In genomic region chr10:12543589-12543988, GRCh38 we compare ENCODE assay signal across 31 cellular contexts.
"Had no signal": no experiment of that assay in that cellular context is flagged by ENCODE, and none has a peak within 500 bp of the region (broad histone marks: within the 10 kb centered on the region; RNA-seq: fewer than 3 reads in every experiment).

No MANE protein-coding gene starts in this region.

- H3K4me3 Mint-ChIP-seq: activated CD4-positive, alpha-beta T cell treated with anti-CD3 and anti-CD28 coated beads, Interleukin-2, amount 10 ng/mL, durations not matched to agents 24 days and 14 days; activated CD8-positive, alpha-beta T cell treated with anti-CD3 and anti-CD28 coated beads for 36 hours; activated naive CD8-positive, alpha-beta T cell treated with anti-CD3 and anti-CD28 coated beads for 36 hours; activated T-cell treated with anti-CD3 and anti-CD28 coated beads, Interleukin-2, amount 50 U/mL, for 72 hours; activated T-helper 17 cell treated with anti-CD3 and anti-CD28 coated beads, Interleukin-2, amount 50 U/mL, for 72 hours; central memory CD8-positive, alpha-beta T cell had no signal

- H3K4me2 ChIP-seq: PC-9 had no signal

- H3K27ac ChIP-seq: brain microvascular endothelial cell, PC-9, RWPE1, WERI-Rb-1 had no signal

- H3K27me3 ChIP-seq: brain microvascular endothelial cell had no signal

- H3K4me3 ChIP-seq: PC-9 had no signal

- DNase-seq: activated CD4-positive, alpha-beta T cell treated with anti-CD3 and anti-CD28 coated beads, Interleukin-2, amount 10 ng/mL, durations not matched to agents 24 days and 14 days; activated CD4-positive, alpha-beta T cell treated with anti-CD3 and anti-CD28 coated beads, Interleukin-2, amount 50 U/mL, for 4 hours; activated CD8-positive, alpha-beta T cell treated with anti-CD3 and anti-CD28 coated beads for 36 hours; activated effector memory CD4-positive, alpha-beta T cell treated with anti-CD3 and anti-CD28 coated beads, Interleukin-2, amount 50 U/mL, for 16 hours; activated naive CD4-positive, alpha-beta T cell; activated naive CD4-positive, alpha-beta T cell treated with anti-CD3 and anti-CD28 coated beads, Interleukin-2, amount 50 U/mL, for 16 hours; activated naive CD8-positive, alpha-beta T cell treated with anti-CD3 and anti-CD28 coated beads for 36 hours; activated T-cell treated with anti-CD3 and anti-CD28 coated beads, Interleukin-2, amount 50 U/mL, for 1 hour; activated T-cell treated with anti-CD3 and anti-CD28 coated beads, Interleukin-2, amount 50 U/mL, for 72 hours; amniotic stem cell; aorta; brain microvascular endothelial cell; NCI-H1105; NCI-H1436; NCI-H1694; NCI-H2029; NCI-H2107; NCI-H2171; NCI-H510A; NCI-H526; NCI-H748 treated with DMSO at 0.1 percent for 48 hours; NK-92 treated with Interleukin-12 subunit alpha and Interleukin-12 subunit beta, amount 100 ng/mL, for 24 hours; PC-9; SW 1271; T-helper 1 cell; T1000; WERI-Rb-1 had no signal

- ATAC-seq: activated CD8-positive, alpha-beta T cell treated with anti-CD3 and anti-CD28 coated beads for 36 hours; activated T-cell treated with anti-CD3 and anti-CD28 coated beads, Interleukin-2, amount 50 U/mL, for 72 hours; activated T-helper 17 cell treated with anti-CD3 and anti-CD28 coated beads, Interleukin-2, amount 50 U/mL, for 72 hours; Right ventricle myocardium inferior had no signal

- H2AFZ ChIP-seq: PC-9 had no signal

- H3K27ac Mint-ChIP-seq: activated CD4-positive, alpha-beta T cell treated with anti-CD3 and anti-CD28 coated beads, Interleukin-2, amount 10 ng/mL, durations not matched to agents 24 days and 14 days; activated CD8-positive, alpha-beta T cell treated with anti-CD3 and anti-CD28 coated beads for 36 hours; activated naive CD8-positive, alpha-beta T cell treated with anti-CD3 and anti-CD28 coated beads for 36 hours; activated T-cell treated with anti-CD3 and anti-CD28 coated beads, Interleukin-2, amount 50 U/mL, for 72 hours; activated T-helper 17 cell treated with anti-CD3 and anti-CD28 coated beads, Interleukin-2, amount 50 U/mL, for 72 hours had no signal

- H3K27me3 Mint-ChIP-seq: activated CD4-positive, alpha-beta T cell treated with anti-CD3 and anti-CD28 coated beads, Interleukin-2, amount 10 ng/mL, durations not matched to agents 24 days and 14 days; activated CD8-positive, alpha-beta T cell treated with anti-CD3 and anti-CD28 coated beads for 36 hours; activated naive CD8-positive, alpha-beta T cell treated with anti-CD3 and anti-CD28 coated beads for 36 hours; activated T-helper 17 cell treated with anti-CD3 and anti-CD28 coated beads, Interleukin-2, amount 50 U/mL, for 72 hours; central memory CD8-positive, alpha-beta T cell had no signal

- H3K36me3 ChIP-seq: brain microvascular endothelial cell, WERI-Rb-1 had no signal
